In the genomic region with DNA sequence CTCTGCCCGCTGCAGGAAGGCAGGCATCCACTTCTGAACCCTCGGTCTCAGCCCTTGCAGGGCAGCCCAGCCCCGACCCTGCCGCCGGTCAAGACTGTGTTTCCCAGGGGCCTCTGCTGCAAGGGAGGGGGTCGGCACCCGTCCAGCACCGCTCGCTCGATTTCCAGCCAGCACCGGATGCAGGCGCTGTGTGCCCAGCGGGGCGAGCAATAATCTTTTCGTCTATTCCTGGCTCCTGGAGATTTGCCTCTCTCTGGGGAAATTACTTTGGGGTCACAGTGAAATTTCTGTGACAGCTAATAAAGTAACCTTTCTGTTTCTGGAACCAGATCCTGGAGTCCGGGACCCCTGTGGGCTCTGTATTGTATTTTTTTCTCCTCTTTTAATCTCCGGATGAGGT, we compare ENCODE assay signal across 18 cellular contexts.
DNase-seq lines count a peak whose midpoint lies in the region; ATAC-seq and TF ChIP-seq lines count a peak whose summit lies in the region.
"Had no signal": no experiment of that assay in that cellular context is flagged by ENCODE, and none has a peak within 500 bp of the region (broad histone marks: within the 10 kb centered on the region; RNA-seq: fewer than 3 reads in every experiment).

No MANE protein-coding gene starts in this region.

- no peak for TF ChIP-seq CTCF in A673 (conservative IDR thresholded peaks at IDR 0.05; ENCODE audit: low read depth, low read length)
- TF ChIP-seq CTCF in heart right ventricle (IDR thresholded peaks at IDR 0.05): peak in 3 of 9 donors; percentile 28 to 30 (median 29)
- TF ChIP-seq CTCF in neural crest cell (conservative IDR thresholded peaks at IDR 0.05): no peak

- H3K4me3 ChIP-seq in A673 (ENCODE audit: low read depth, low read length, poor library complexity, severe bottlenecking) (no peak overlapping the region), heart right ventricle (peak overlapping the region in 1 of 10 donors; percentile 11)
- H3K4me3 ChIP-seq: ovary, spleen had no signal

- peaks cover 7% of the 10 kb centered on the region for H3K36me3 Mint-ChIP-seq in neural crest cell (ENCODE audit: low read depth)
- H3K36me3 Mint-ChIP-seq in activated CD8-positive, alpha-beta T cell treated with anti-CD3 and anti-CD28 coated beads, Interleukin-2, amount 10 ng/mL, durations not matched to agents 7 days and 5 days (ENCODE audit: low read depth): no peaks in the 10 kb centered on the region

- H3K27ac ChIP-seq in A673 (ENCODE audit: low read depth, low read length, poor library complexity, severe bottlenecking) (no peak overlapping the region), heart right ventricle (peak overlapping the region in 2 of 10 donors; percentile 20 to 33)
- H3K27ac ChIP-seq: HL-60, ovary, spleen had no signal

- CTCF ChIA-PET in A673 (lab: Charles Lee): no interaction called here
- CTCF ChIA-PET in activated CD8-positive, alpha-beta T cell treated with anti-CD3 and anti-CD28 coated beads, Interleukin-2, amount 10 ng/mL, durations not matched to agents 7 days and 5 days (lab: Charles Lee): no interaction called here

- H3K27me3 ChIP-seq in A673 (replicated peaks; ENCODE audit: insufficient read depth, low read depth, low read length, poor library complexity) (no peaks in the 10 kb centered on the region), heart right ventricle (no peaks in the 10 kb centered on the region)
- H3K27me3 ChIP-seq: ovary had no signal

- H3K4me3 Mint-ChIP-seq in neural crest cell: no peak overlapping the region
- no peak overlapping the region for H3K4me3 Mint-ChIP-seq in activated CD8-positive, alpha-beta T cell treated with anti-CD3 and anti-CD28 coated beads, Interleukin-2, amount 10 ng/mL, durations not matched to agents 7 days and 5 days
- H3K4me3 Mint-ChIP-seq: CD8-positive, alpha-beta memory T cell; stimulated activated naive CD8-positive, alpha-beta T cell treated with anti-CD3 and anti-CD28 coated beads, Interleukin-15, Interleukin-2, amounts not matched to agents 100 ng/mL and 50 ng/mL, for 24 hours; T-helper 17 cell had no signal

- 34 to 41% methylated on average over 17 of the region's 17 CpGs for WGBS in heart right ventricle, 2 donors

- BruUV-seq in A673 (replicated peaks; lab: Mats Ljungman, UMichigan): no TSS peak

- peaks cover 38% of the 10 kb centered on the region for H3K4me1 Mint-ChIP-seq in neural crest cell
- H3K4me1 Mint-ChIP-seq in activated CD8-positive, alpha-beta T cell treated with anti-CD3 and anti-CD28 coated beads, Interleukin-2, amount 10 ng/mL, durations not matched to agents 7 days and 5 days (ENCODE audit: low read depth): no peaks in the 10 kb centered on the region
- H3K4me1 Mint-ChIP-seq: CD8-positive, alpha-beta memory T cell; T-helper 17 cell had no signal

- intact Hi-C loops in A673 (cut with micrococcal nuclease; ENCODE audit: unreplicated experiment) (no loop called here), heart right ventricle (cut with DNase I) (loop anchor here in 1 of 10 donors (5.0 kb wide), 1 partner anchor 148 kb away; no protein-coding TSS in a partner anchor)

- H3K4me1 ChIP-seq in A673 (ENCODE audit: insufficient read depth, low read length, poor library complexity, severe bottlenecking) (peaks cover 15% of the 10 kb centered on the region), heart right ventricle (peaks cover 0 to 17% (median 7%) of the 10 kb centered on the region in 9 donors)

- POLR2A ChIA-PET in A673 (lab: Charles Lee; ENCODE audit: low non-redundant PET): interaction anchor here (0.6 kb wide), 1 partner anchor 1471 kb away, joined by 3 read pairs; no protein-coding TSS in a partner anchor
- POLR2A ChIA-PET in activated CD8-positive, alpha-beta T cell treated with anti-CD3 and anti-CD28 coated beads, Interleukin-2, amount 10 ng/mL, durations not matched to agents 7 days and 5 days (lab: Charles Lee): no interaction called here

- DNase-seq in A673 (ENCODE audit: low spot score) (peak; percentile 56), NCI-H69 (lab: John Stamatoyannopoulos, UW) (peak; percentile 33), heart right ventricle (peak; percentile 54 to 72), neural crest cell (ENCODE audit: low read depth, low spot score) (no peak), NAMALWA (ENCODE audit: low spot score) (no peak), iPS-NIHi7 (ENCODE audit: extremely low spot score) (no peak)
- DNase-seq in activated CD8-positive, alpha-beta T cell treated with anti-CD3 and anti-CD28 coated beads, Interleukin-2, amount 10 ng/mL, durations not matched to agents 7 days and 5 days: no peak
- DNase-seq: activated gamma-delta T cell; CD8-positive, alpha-beta memory T cell; cortex of kidney; NCI-H146; NCI-H226; spleen; T-helper 17 cell had no signal

- H3K9me3 ChIP-seq in A673 (ENCODE audit: low read depth, low read length, poor library complexity, severe bottlenecking): no peaks in the 10 kb centered on the region
- H3K9me3 ChIP-seq in heart right ventricle: peaks cover 0 to 6% (median 0%) of the 10 kb centered on the region in 11 donors
- H3K9me3 ChIP-seq: ovary had no signal

- H3K27ac Mint-ChIP-seq in neural crest cell (ENCODE audit: unreplicated experiment): peak overlapping the region; percentile 50
- H3K27ac Mint-ChIP-seq in activated CD8-positive, alpha-beta T cell treated with anti-CD3 and anti-CD28 coated beads, Interleukin-2, amount 10 ng/mL, durations not matched to agents 7 days and 5 days: no peak overlapping the region
- H3K27ac Mint-ChIP-seq: CD8-positive, alpha-beta memory T cell; stimulated activated naive CD8-positive, alpha-beta T cell treated with anti-CD3 and anti-CD28 coated beads, Interleukin-15, Interleukin-2, amounts not matched to agents 100 ng/mL and 50 ng/mL, for 24 hours; T-helper 17 cell had no signal

- ATAC-seq in heart right ventricle (peak; percentile 78 to 91 (median 84)), GM18511 (IDR thresholded peaks at IDR 0.05; ENCODE audit: unreplicated experiment) (no peak)
- ATAC-seq in activated CD8-positive, alpha-beta T cell treated with anti-CD3 and anti-CD28 coated beads, Interleukin-2, amount 10 ng/mL, durations not matched to agents 7 days and 5 days: no peak
- ATAC-seq: T-helper 17 cell had no signal

- H3K27me3 Mint-ChIP-seq in neural crest cell (ENCODE audit: low read depth): no peaks in the 10 kb centered on the region
- no peaks in the 10 kb centered on the region for H3K27me3 Mint-ChIP-seq in activated CD8-positive, alpha-beta T cell treated with anti-CD3 and anti-CD28 coated beads, Interleukin-2, amount 10 ng/mL, durations not matched to agents 7 days and 5 days (ENCODE audit: low read depth)
- H3K27me3 Mint-ChIP-seq: stimulated activated naive CD8-positive, alpha-beta T cell treated with anti-CD3 and anti-CD28 coated beads, Interleukin-15, Interleukin-2, amounts not matched to agents 100 ng/mL and 50 ng/mL, for 24 hours had no signal

- no peaks in the 10 kb centered on the region for H3K9me3 Mint-ChIP-seq in neural crest cell
- no peaks in the 10 kb centered on the region for H3K9me3 Mint-ChIP-seq in activated CD8-positive, alpha-beta T cell treated with anti-CD3 and anti-CD28 coated beads, Interleukin-2, amount 10 ng/mL, durations not matched to agents 7 days and 5 days (ENCODE audit: insufficient read depth)
- H3K9me3 Mint-ChIP-seq: CD8-positive, alpha-beta memory T cell had no signal

- H3K36me3 ChIP-seq in A673 (ENCODE audit: insufficient read depth, low read length, poor library complexity, severe bottlenecking): no peaks in the 10 kb centered on the region
- no peaks in the 10 kb centered on the region for H3K36me3 ChIP-seq in heart right ventricle
- H3K36me3 ChIP-seq: ovary, spleen had no signal

Comparison
In these comparisons a context has a peak if more than half of its experiments do, and no peak if none do; other contexts are left out.
1. DNase-seq: peak in A673 (single experiment), NCI-H69 (single experiment) and heart right ventricle (2 of 2); none in neural crest cell (single experiment), NAMALWA (single experiment), iPS-NIHi7 (single experiment) and activated CD8-positive, alpha-beta T cell treated with anti-CD3 and anti-CD28 coated beads, Interleukin-2, amount 10 ng/mL, durations not matched to agents 7 days and 5 days (single experiment).
2. ATAC-seq: peak in heart right ventricle (8 of 8); none in GM18511 (single experiment) and activated CD8-positive, alpha-beta T cell treated with anti-CD3 and anti-CD28 coated beads, Interleukin-2, amount 10 ng/mL, durations not matched to agents 7 days and 5 days (single experiment).